In genomic region chr2:1363367-1363766, GRCh38 we compare ENCODE assay signal across 26 cellular contexts. TPM values are rescaled to one million over a fixed set of nuclear protein-coding genes. Genes with fewer than 3 reads are reported as not detected.
"Had no signal": no experiment of that assay in that cellular context is flagged by ENCODE, and none has a peak within 500 bp of the region (broad histone marks: within the 10 kb centered on the region; RNA-seq: fewer than 3 reads in every experiment).

No MANE protein-coding gene starts in this region.

- H3K4me3 Mint-ChIP-seq: mesothelial cell of epicardium, naive B cell had no signal

- ATAC-seq: esophagus mucosa, gastrocnemius medialis, heart right ventricle, left cardiac atrium, left lung, left ventricle myocardium superior, lower lobe of right lung, mucosa of descending colon had no signal

- DNase-seq: dermis blood vessel endothelial cell; dorsolateral prefrontal cortex; effector CD4-positive, alpha-beta T cell; effector memory CD4-positive, alpha-beta T cell; erythroblast; esophagus squamous epithelium; foreskin fibroblast; foreskin melanocyte; gastrocnemius medialis; glutamatergic neuron; head of caudate nucleus; heart right ventricle; hippocampal formation; left cardiac atrium; left lung; left ventricle myocardium superior; lower lobe of right lung; mesenchymal stem cell; mucosa of descending colon; naive B cell had no signal

- H3K27ac Mint-ChIP-seq: mesothelial cell of epicardium had no signal

- H3K9me3 Mint-ChIP-seq: naive B cell had no signal

- H3K4me1 Mint-ChIP-seq: mesothelial cell of epicardium had no signal

- H3K36me3 Mint-ChIP-seq: mesothelial cell of epicardium, naive B cell had no signal

RNA-seq across cellular contexts. Expression of gene TPO, which starts 49.9 kb away (rescaled TPM):
- total RNA-seq: dermis blood vessel endothelial cell, glomerular endothelial cell, kidney epithelial cell, lung microvascular endothelial cell, mesothelial cell of epicardium, myocyte had no signal
